In genomic region chr9:128913048-128913900, GRCh38 we compare ENCODE assay signal across 9 cellular contexts. TPM values are rescaled to one million over a fixed set of nuclear protein-coding genes. Genes with fewer than 3 reads are reported as not detected.
DNase-seq lines count a peak whose midpoint lies in the region; TF ChIP-seq lines count a peak whose summit lies in the region.
"Had no signal": no experiment of that assay in that cellular context is flagged by ENCODE, and none has a peak within 500 bp of the region (broad histone marks: within the 10 kb centered on the region; RNA-seq: fewer than 3 reads in every experiment).

No MANE protein-coding gene starts in this region.

- TF ChIP-seq POLR2A in breast epithelium (IDR thresholded peaks at IDR 0.05) = no peak
- no peak for TF ChIP-seq POLR2A in transverse colon (IDR thresholded peaks at IDR 0.05)

- no peak overlapping the region for H2AK5ac ChIP-seq in mesendoderm (ENCODE audit: low read length)

- H3K4me3 ChIP-seq in breast epithelium (peak overlapping the region in 2 of 3 donors; percentile 10 to 27), mesendoderm (ENCODE audit: low read length) (no peak overlapping the region), transverse colon (no peak overlapping the region)

- in situ Hi-C loops in transverse colon (cut with MboI; ENCODE audit: low pct_ligation_motif_present in 1 of 4, low pct_unique_long_range_greater_than_20kb in 1 of 4, low sequenced_read_pairs in 3 of 4) = no loop called here

- no peak overlapping the region for H3K9ac ChIP-seq in mesendoderm (ENCODE audit: low read length)

- H3K27ac ChIP-seq in breast epithelium = peak overlapping the region; percentile 92 to 94
- no peak overlapping the region for H3K27ac ChIP-seq in mesendoderm (ENCODE audit: low read depth, low read length)
- H3K27ac ChIP-seq in transverse colon = peak overlapping the region; percentile 22 to 66 (median 58)
- H3K27ac ChIP-seq: C4-2B had no signal

- H3K36me3 Mint-ChIP-seq in activated T-cell treated with anti-CD3 and anti-CD28 coated beads, Interleukin-2, amount 50 U/mL, for 24 hours (ENCODE audit: low read depth) = peaks cover 77% of the 10 kb centered on the region

- no peaks in the 10 kb centered on the region for H3K27me3 ChIP-seq in breast epithelium
- no peaks in the 10 kb centered on the region for H3K27me3 ChIP-seq in mesendoderm (ENCODE audit: insufficient read depth, low read length, poor library complexity)
- no peaks in the 10 kb centered on the region for H3K27me3 ChIP-seq in transverse colon

- H3K27me3 Mint-ChIP-seq in activated T-cell treated with anti-CD3 and anti-CD28 coated beads, Interleukin-2, amount 50 U/mL, for 24 hours = no peaks in the 10 kb centered on the region

- peak overlapping the region; percentile 78 for H3K27ac Mint-ChIP-seq in activated T-cell treated with anti-CD3 and anti-CD28 coated beads, Interleukin-2, amount 50 U/mL, for 24 hours

- H3K23ac ChIP-seq in mesendoderm (ENCODE audit: low read length) = peak overlapping the region; percentile 51

- H3K79me2 ChIP-seq in mesendoderm (ENCODE audit: control insufficient read depth, insufficient read depth, low read length) = peaks cover 20% of the 10 kb centered on the region

- no peak overlapping the region for H2BK15ac ChIP-seq in mesendoderm (replicated peaks; ENCODE audit: low read depth)

- TF ChIP-seq CTCF in breast epithelium (IDR thresholded peaks at IDR 0.05) (no peak), transverse colon (IDR thresholded peaks at IDR 0.05) (no peak)

- H2BK120ac ChIP-seq in mesendoderm (ENCODE audit: low read depth, low read length) = no peak overlapping the region

- no peak overlapping the region for H3K18ac ChIP-seq in mesendoderm (ENCODE audit: low read length)

- no peak for DNase-seq in activated T-cell treated with anti-CD3 and anti-CD28 coated beads, Interleukin-2, amount 50 U/mL, for 24 hours
- DNase-seq in activated T-cell treated with anti-CD3 and anti-CD28 coated beads for 4 hours = no peak
- DNase-seq in breast epithelium (ENCODE audit: low spot score in 2 of 2) = no peak
- no peak for DNase-seq in mesendoderm
- DNase-seq in transverse colon = no peak
- DNase-seq in activated effector memory CD4-positive, alpha-beta T cell treated with Interleukin-2 at 50 U/mL for 16 hours = no peak
- no peak for DNase-seq in DMS153 (lab: John Stamatoyannopoulos, UW)
- DNase-seq in islet precursor cell = no peak

- peak overlapping the region; percentile 10 for H2BK5ac ChIP-seq in mesendoderm (ENCODE audit: low read length)

- no peak overlapping the region for H3K4me3 Mint-ChIP-seq in activated T-cell treated with anti-CD3 and anti-CD28 coated beads, Interleukin-2, amount 50 U/mL, for 24 hours

- TF ChIP-seq EP300 in transverse colon (IDR thresholded peaks at IDR 0.05; ENCODE audit: low read depth) = no peak

- peak overlapping the region; percentile 37 for H3K56ac ChIP-seq in mesendoderm (ENCODE audit: low read length)

- intact Hi-C loops in breast epithelium (cut with DNase I; ENCODE audit: low total_unique reads) (no loop called here), transverse colon (cut with DNase I; ENCODE audit: low total_unique reads) (no loop called here)

- H3K4me1 Mint-ChIP-seq in activated T-cell treated with anti-CD3 and anti-CD28 coated beads, Interleukin-2, amount 50 U/mL, for 24 hours (ENCODE audit: low read depth) = peaks cover 52% of the 10 kb centered on the region

- no peak overlapping the region for H4K8ac ChIP-seq in mesendoderm (ENCODE audit: low read depth, low read length)

- no peak overlapping the region for H3K4me2 ChIP-seq in mesendoderm (ENCODE audit: low read length)

- H4K5ac ChIP-seq in mesendoderm (ENCODE audit: low read length) = no peak overlapping the region

- H3K9me3 ChIP-seq in breast epithelium (no peaks in the 10 kb centered on the region), transverse colon (no peaks in the 10 kb centered on the region)

- H3K4me1 ChIP-seq in breast epithelium = peaks cover 35 to 39% of the 10 kb centered on the region in 2 donors
- peaks cover 9% of the 10 kb centered on the region for H3K4me1 ChIP-seq in mesendoderm (ENCODE audit: control insufficient read depth, low read depth, low read length)
- peaks cover 42 to 52% (median 46%) of the 10 kb centered on the region in 4 donors for H3K4me1 ChIP-seq in transverse colon

- no peaks in the 10 kb centered on the region for H3K9me3 Mint-ChIP-seq in activated T-cell treated with anti-CD3 and anti-CD28 coated beads, Interleukin-2, amount 50 U/mL, for 24 hours

- H3K4ac ChIP-seq in mesendoderm (ENCODE audit: low read depth, low read length) = no peak overlapping the region

- peaks cover 5% of the 10 kb centered on the region for H3K36me3 ChIP-seq in breast epithelium
- H3K36me3 ChIP-seq in mesendoderm (ENCODE audit: control insufficient read depth, insufficient read depth, low read length) = peaks cover 12% of the 10 kb centered on the region
- peaks cover 0 to 12% (median 5%) of the 10 kb centered on the region in 4 donors for H3K36me3 ChIP-seq in transverse colon

- WGBS in mesendoderm (ENCODE audit: extremely low coverage, insufficient coverage, low lambda C conversion rate) = no CpG with 5 or more reads among the region's 15 CpGs
- WGBS in transverse colon (ENCODE audit: low coverage in 1 of 2), 2 donors = 77 to 97% methylated on average over 6 to 12 of the region's 15 CpGs

- H3K79me1 ChIP-seq in mesendoderm (ENCODE audit: low read length) = peaks cover 26% of the 10 kb centered on the region

RNA-seq across cellular contexts. Expression of gene PHYHD1, which starts 7.5 kb away (rescaled TPM):
- total RNA-seq in breast epithelium (10 to 100 TPM; 24.3 to 67.0 (median 44.8) TPM), transverse colon (10 to 100 TPM in 1 of 4 donors, 1 to 10 TPM in 3; 3.2 to 22.4 (median 5.5) TPM)
- polyA plus RNA-seq in mesendoderm (2013, experiment 1 of 2) = 9.4 TPM
- 8.5 TPM for polyA plus RNA-seq in mesendoderm (2013, experiment 2 of 2)

RNA-seq across cellular contexts. Expression of gene LRRC8A, which starts 31.3 kb away (rescaled TPM):
- total RNA-seq in breast epithelium (10 to 100 TPM; 26.1 to 52.7 (median 40.6) TPM), transverse colon (100 to 1,000 TPM in 1 of 4 donors, 10 to 100 TPM in 3; 29.4 to 116 (median 35.5) TPM)
- 52.4 TPM for polyA plus RNA-seq in mesendoderm (2013, experiment 1 of 2)
- 53.7 TPM for polyA plus RNA-seq in mesendoderm (2013, experiment 2 of 2)

RNA-seq across cellular contexts. Expression of gene KYAT1, which starts 31.5 kb away (rescaled TPM):
- 1 to 10 TPM; 3.0 to 7.6 (median 7.2) TPM for total RNA-seq in breast epithelium
- polyA plus RNA-seq in mesendoderm (2013, experiment 1 of 2) = 4.8 TPM
- 5.4 TPM for polyA plus RNA-seq in mesendoderm (2013, experiment 2 of 2)
- total RNA-seq in transverse colon = 1 to 10 TPM in 2 of 4 donors, not detected in 2; 1.6 to 3.5 TPM

RNA-seq across cellular contexts. Expression of gene DOLK, which starts 34.1 kb away (rescaled TPM):
- total RNA-seq in breast epithelium (10 to 100 TPM; 11.1 to 16.2 (median 14.3) TPM), transverse colon (10 to 100 TPM in 3 of 4 donors, 1 to 10 TPM in 1; 9.2 to 20.6 (median 11.7) TPM)
- 17.4 TPM for polyA plus RNA-seq in mesendoderm (2013, experiment 1 of 2)
- polyA plus RNA-seq in mesendoderm (2013, experiment 2 of 2) = 17.8 TPM

RNA-seq across cellular contexts. Expression of gene NUP188, which starts 34.2 kb away (rescaled TPM):
- total RNA-seq in breast epithelium = 10 to 100 TPM; 32.3 to 49.5 (median 36.0) TPM
- 41.8 TPM for polyA plus RNA-seq in mesendoderm (2013, experiment 1 of 2)
- polyA plus RNA-seq in mesendoderm (2013, experiment 2 of 2) = 41.3 TPM
- 10 to 100 TPM; 18.0 to 79.3 (median 38.4) TPM for total RNA-seq in transverse colon

Comparison
In these comparisons a context has a peak if more than half of its experiments do, and no peak if none do; other contexts are left out.
1. H3K4me3 ChIP-seq: peak in breast epithelium (2 of 3); none in mesendoderm (single experiment) and transverse colon (0 of 4).